In genomic region chr13:77728265-77728966, GRCh38 we compare ENCODE assay signal across 1 cellular context.
TF ChIP-seq lines count a peak whose summit lies in the region.

No MANE protein-coding gene starts in this region.

TF ChIP-seq in WTC11, 78 proteins besides CTCF, POLR2A, EP300 and RAD21 (continued from another document):
- TF ChIP-seq E2F5 (CRISPR knock-in tag; IDR thresholded peaks at IDR 0.05) (no peak), HMGA2 (CRISPR knock-in tag; IDR thresholded peaks at IDR 0.05) (no peak), FOXK1 (CRISPR knock-in tag; IDR thresholded peaks at IDR 0.05) (no peak), ATF2 (CRISPR knock-in tag; IDR thresholded peaks at IDR 0.05; ENCODE audit: borderline replicate concordance, low read depth) (no peak), ZSCAN18 (CRISPR knock-in tag; IDR thresholded peaks at IDR 0.05) (no peak), OVOL2 (CRISPR knock-in tag; IDR thresholded peaks at IDR 0.05; ENCODE audit: borderline replicate concordance) (no peak), GTF2I (CRISPR knock-in tag; conservative IDR thresholded peaks at IDR 0.05) (no peak), FOXJ3 (CRISPR knock-in tag; IDR thresholded peaks at IDR 0.05; ENCODE audit: borderline replicate concordance) (no peak), ZNF232 (CRISPR knock-in tag; IDR thresholded peaks at IDR 0.05) (no peak), ZNF512 (CRISPR knock-in tag; IDR thresholded peaks at IDR 0.05; ENCODE audit: borderline replicate concordance) (no peak), ZBTB21 (CRISPR knock-in tag; IDR thresholded peaks at IDR 0.05; ENCODE audit: borderline replicate concordance) (no peak), NR3C1 (CRISPR knock-in tag; conservative IDR thresholded peaks at IDR 0.05; ENCODE audit: low read depth) (no peak)
